15 cellular contexts compared by ENCODE assay signal in the genomic region with DNA sequence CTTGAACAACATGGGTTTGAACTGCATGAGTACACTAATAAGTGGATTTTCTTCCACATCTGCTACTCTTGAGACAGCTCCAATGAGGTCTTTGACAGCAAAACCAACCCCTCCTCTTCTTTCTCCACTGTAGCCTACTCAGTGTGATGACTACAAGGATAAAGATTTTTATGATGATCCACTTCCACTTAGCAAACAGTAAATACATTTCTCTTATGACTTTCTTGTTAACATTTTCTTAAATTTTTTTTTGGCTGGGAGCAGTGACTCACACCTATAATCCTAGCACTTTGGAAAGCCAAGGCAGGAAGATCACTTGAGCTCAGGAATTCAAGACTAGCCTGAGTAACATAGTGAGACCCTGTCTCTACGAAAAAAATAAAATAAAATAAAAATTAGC. TPM values are rescaled to one million over a fixed set of nuclear protein-coding genes. Genes with fewer than 3 reads are reported as not detected.
DNase-seq lines count a peak whose midpoint lies in the region; ATAC-seq and TF ChIP-seq lines count a peak whose summit lies in the region.
"Had no signal": no experiment of that assay in that cellular context is flagged by ENCODE, and none has a peak within 500 bp of the region (broad histone marks: within the 10 kb centered on the region; RNA-seq: fewer than 3 reads in every experiment).

No MANE protein-coding gene starts in this region.

- no peak overlapping the region for H2BK15ac ChIP-seq in mesenchymal stem cell (ENCODE audit: low read depth, poor library complexity, severe bottlenecking)

- no peak overlapping the region for H3K18ac ChIP-seq in mesenchymal stem cell (ENCODE audit: low read depth in 1 of 2, low read length in 2 of 2)

- H3K14ac ChIP-seq in mesenchymal stem cell (ENCODE audit: low read length in 2 of 2): no peak overlapping the region

- H3K4me3 Mint-ChIP-seq in natural killer cell treated with Interleukin-12 subunit alpha and Interleukin-12 subunit beta and Interleukin-15 and Interleukin-18, amount 100 ng/mL, for 72 hours: no peak overlapping the region
- H3K4me3 Mint-ChIP-seq: activated B cell treated with CpG ODN at 0.5 μM for 24 hours; activated naive CD4-positive, alpha-beta T cell treated with anti-CD3 and anti-CD28 coated beads for 36 hours; naive B cell; type B pancreatic cell had no signal

- H3K79me1 ChIP-seq in mesenchymal stem cell (replicated peaks; ENCODE audit: low read length, poor library complexity, severe bottlenecking): no peaks in the 10 kb centered on the region

- H3K36me3 Mint-ChIP-seq in natural killer cell treated with Interleukin-12 subunit alpha and Interleukin-12 subunit beta and Interleukin-15 and Interleukin-18, amount 100 ng/mL, for 72 hours: no peaks in the 10 kb centered on the region
- H3K36me3 Mint-ChIP-seq: naive B cell had no signal

- DNase-seq in AG10803 (ENCODE audit: low read depth): peak; percentile 91
- peak; percentile 88 for DNase-seq in HT1080 (ENCODE audit: low read depth)
- peak; percentile 94 for DNase-seq in amniotic epithelial cell (ENCODE audit: low read depth)
- peak; percentile 87 for DNase-seq in mesenchymal stem cell
- no peak for DNase-seq in natural killer cell treated with Interleukin-12 subunit alpha and Interleukin-12 subunit beta and Interleukin-15 and Interleukin-18, amount 100 ng/mL, for 72 hours (ENCODE audit: low spot score)
- DNase-seq in activated CD4-positive, CD25-positive, alpha-beta regulatory T cell treated with anti-CD3 and anti-CD28 coated beads, Interleukin-2, amount 50 U/mL, for 72 hours: no peak
- DNase-seq in H7: no peak
- DNase-seq: activated B cell treated with CpG ODN at 0.5 μM for 24 hours; activated naive CD4-positive, alpha-beta T cell treated with anti-CD3 and anti-CD28 coated beads for 36 hours; C1 segment of cervical spinal cord; naive B cell; NCI-H2171; stimulated activated CD4-positive, alpha-beta T cell treated with anti-CD3 and anti-CD28 coated beads, Interleukin-2, amount 100 ng/mL, for 24 hours had no signal

- H3K9ac ChIP-seq in mesenchymal stem cell (ENCODE audit: low read length): no peak overlapping the region

- H2BK5ac ChIP-seq in mesenchymal stem cell (ENCODE audit: low read depth, low read length, poor library complexity, severe bottlenecking): no peak overlapping the region

- H3K9me3 ChIP-seq in mesenchymal stem cell (ENCODE audit: control insufficient read depth, low read length): no peaks in the 10 kb centered on the region

- no peak overlapping the region for H3K23ac ChIP-seq in mesenchymal stem cell (ENCODE audit: low read length in 2 of 2)

- H3K27me3 ChIP-seq in mesenchymal stem cell (ENCODE audit: control insufficient read depth in 1 of 2, insufficient read depth in 1 of 2, low read length in 2 of 2): no peaks in the 10 kb centered on the region
- H3K27me3 ChIP-seq in H7 (ENCODE audit: control insufficient read depth, insufficient read depth, low read length): no peaks in the 10 kb centered on the region

- no peak overlapping the region for H2BK12ac ChIP-seq in mesenchymal stem cell (ENCODE audit: low read length in 2 of 2)

- no peak overlapping the region for H3K27ac Mint-ChIP-seq in natural killer cell treated with Interleukin-12 subunit alpha and Interleukin-12 subunit beta and Interleukin-15 and Interleukin-18, amount 100 ng/mL, for 72 hours
- H3K27ac Mint-ChIP-seq: activated B cell treated with CpG ODN at 0.5 μM for 24 hours; activated naive CD4-positive, alpha-beta T cell treated with anti-CD3 and anti-CD28 coated beads for 36 hours; naive B cell; type B pancreatic cell had no signal

- H2BK120ac ChIP-seq in mesenchymal stem cell (ENCODE audit: low read depth, low read length): no peak overlapping the region

- H3K4me1 Mint-ChIP-seq in natural killer cell treated with Interleukin-12 subunit alpha and Interleukin-12 subunit beta and Interleukin-15 and Interleukin-18, amount 100 ng/mL, for 72 hours (ENCODE audit: low read depth in 2 of 2): peaks cover 0 to 7% of the 10 kb centered on the region in 2 donors

- no peak for ATAC-seq in natural killer cell treated with Interleukin-12 subunit alpha and Interleukin-12 subunit beta and Interleukin-15 and Interleukin-18, amount 100 ng/mL, for 72 hours
- no peak for ATAC-seq in GM19397 (IDR thresholded peaks at IDR 0.05; ENCODE audit: unreplicated experiment)

- H4K8ac ChIP-seq in mesenchymal stem cell (ENCODE audit: low read length): no peak overlapping the region

- H3K4me3 ChIP-seq in AG10803 (ENCODE audit: low read length) (no peak overlapping the region), mesenchymal stem cell (ENCODE audit: insufficient read depth in 1 of 2, low read depth in 1 of 2, low read length in 2 of 2) (no peak overlapping the region), H7 (ENCODE audit: insufficient read depth, low read depth, low read length) (no peak overlapping the region)

- no peak overlapping the region for H3K4ac ChIP-seq in mesenchymal stem cell (ENCODE audit: low read depth in 1 of 2, low read length in 2 of 2)

- H2AK5ac ChIP-seq in mesenchymal stem cell (ENCODE audit: low read length, severe bottlenecking): no peak overlapping the region

- no peaks in the 10 kb centered on the region for H3K9me3 Mint-ChIP-seq in natural killer cell treated with Interleukin-12 subunit alpha and Interleukin-12 subunit beta and Interleukin-15 and Interleukin-18, amount 100 ng/mL, for 72 hours
- H3K9me3 Mint-ChIP-seq: activated B cell treated with CpG ODN at 0.5 μM for 24 hours; activated naive CD4-positive, alpha-beta T cell treated with anti-CD3 and anti-CD28 coated beads for 36 hours; naive B cell; type B pancreatic cell had no signal

- H3K4me2 ChIP-seq in mesenchymal stem cell (ENCODE audit: low read length, poor library complexity, severe bottlenecking): no peak overlapping the region

- no peak overlapping the region for H2AFZ ChIP-seq in mesenchymal stem cell (ENCODE audit: low read depth, low read length)

- H3K27me3 Mint-ChIP-seq in natural killer cell treated with Interleukin-12 subunit alpha and Interleukin-12 subunit beta and Interleukin-15 and Interleukin-18, amount 100 ng/mL, for 72 hours: peaks cover 15 to 20% of the 10 kb centered on the region in 2 donors
- H3K27me3 Mint-ChIP-seq: activated B cell treated with CpG ODN at 0.5 μM for 24 hours, naive B cell, type B pancreatic cell had no signal

- TF ChIP-seq CTCF in AG10803 (conservative IDR thresholded peaks at IDR 0.05; ENCODE audit: low read length): no peak

- H3K27ac ChIP-seq in mesenchymal stem cell (ENCODE audit: low read length, poor library complexity, severe bottlenecking): no peak overlapping the region

- H3K36me3 ChIP-seq in mesenchymal stem cell (ENCODE audit: control insufficient read depth in 1 of 2, insufficient read depth in 2 of 2, low read depth in 1 of 2, low read length in 2 of 2) (no peaks in the 10 kb centered on the region), H7 (replicated peaks; ENCODE audit: control insufficient read depth, insufficient read depth, low read length) (no peaks in the 10 kb centered on the region)

- WGBS in mesenchymal stem cell: no CpG with 5 or more reads among the region's 1 CpG

- H4K91ac ChIP-seq in mesenchymal stem cell (ENCODE audit: low read length): no peak overlapping the region

- no peaks in the 10 kb centered on the region for H3K4me1 ChIP-seq in mesenchymal stem cell (ENCODE audit: control insufficient read depth, insufficient read depth, low read depth, low read length)

RNA-seq across cellular contexts. Expression of gene EIF4G2, which starts 9.9 kb away (rescaled TPM):
- 706 and 804 TPM in 2 replicates for total RNA-seq in HT1080 (2014; rRNA removed; shearing (Covaris generic))
- polyA plus RNA-seq in HT1080 (2015; cell fraction: cytosol; rRNA removed): 495 and 569 TPM in 2 replicates
- 488 and 516 TPM in 2 replicates for polyA plus RNA-seq in HT1080 (2015; cell fraction: nucleus; rRNA removed)
- 814 TPM for polyA plus RNA-seq in mesenchymal stem cell (2013, experiment 1 of 2)
- 829 TPM for polyA plus RNA-seq in mesenchymal stem cell (2013, experiment 2 of 2)
- total RNA-seq in natural killer cell treated with Interleukin-12 subunit alpha and Interleukin-12 subunit beta and Interleukin-15 and Interleukin-18, amount 100 ng/mL, for 72 hours: 1,000 to 10,000 TPM in 1 of 2 donors, 100 to 1,000 TPM in 1; 997 to 1,080 TPM
- total RNA-seq in H7 (2014; rRNA removed; shearing (Covaris generic)): 768 and 799 TPM in 2 replicates

RNA-seq across cellular contexts. Expression of gene ZBED5, which starts 39.3 kb away (rescaled TPM):
- total RNA-seq in HT1080 (2014; rRNA removed; shearing (Covaris generic)): 18.4 and 32.6 TPM in 2 replicates
- polyA plus RNA-seq in HT1080 (2015; cell fraction: cytosol; rRNA removed): 23.6 and 40.1 TPM in 2 replicates
- polyA plus RNA-seq in HT1080 (2015; cell fraction: nucleus; rRNA removed): 111 and 121 TPM in 2 replicates
- 21.1 TPM for polyA plus RNA-seq in mesenchymal stem cell (2013, experiment 1 of 2)
- polyA plus RNA-seq in mesenchymal stem cell (2013, experiment 2 of 2): 21.4 TPM
- total RNA-seq in natural killer cell treated with Interleukin-12 subunit alpha and Interleukin-12 subunit beta and Interleukin-15 and Interleukin-18, amount 100 ng/mL, for 72 hours: 10 to 100 TPM; 34.5 to 37.1 TPM
- 34.2 and 47.7 TPM in 2 replicates for total RNA-seq in H7 (2014; rRNA removed; shearing (Covaris generic))

Comparison
In these comparisons a context has a peak if more than half of its experiments do, and no peak if none do; other contexts are left out.
1. DNase-seq: peak in AG10803 (single experiment), HT1080 (single experiment), amniotic epithelial cell (single experiment) and mesenchymal stem cell (single experiment); none in natural killer cell treated with Interleukin-12 subunit alpha and Interleukin-12 subunit beta and Interleukin-15 and Interleukin-18, amount 100 ng/mL, for 72 hours (single experiment), activated CD4-positive, CD25-positive, alpha-beta regulatory T cell treated with anti-CD3 and anti-CD28 coated beads, Interleukin-2, amount 50 U/mL, for 72 hours (single experiment) and H7 (single experiment).